Comparison of ENCODE assay signal across 18 cellular contexts in genomic region chr1:101742513-101742912, GRCh38.
"Had no signal": no experiment of that assay in that cellular context is flagged by ENCODE, and none has a peak within 500 bp of the region (broad histone marks: within the 10 kb centered on the region; RNA-seq: fewer than 3 reads in every experiment).

No MANE protein-coding gene starts in this region.

- H3K4me1 ChIP-seq: SJSA1 had no signal

- H3K27ac ChIP-seq: HL-60, SJSA1, SK-N-MC had no signal

- H3K27me3 ChIP-seq: MG63, SJSA1 had no signal

- H3K4me3 ChIP-seq: MG63, SJSA1, SK-N-MC had no signal

- DNase-seq: KBM-7, MG63, NCI-H1092 treated with DMSO at 0.1 percent for 48 hours, NCI-H1436, NCI-H187, NCI-H2029, NCI-H2081 treated with DMSO at 0.1 percent for 48 hours, NCI-H2171, NCI-H226, NCI-H446, NCI-H510A, NCI-H774, Right ventricle myocardium superior, SIG-M5 had no signal

- ATAC-seq: Panc1 had no signal

- H3K36me3 ChIP-seq: MG63, SJSA1 had no signal

- H3K9me3 ChIP-seq: MG63, SJSA1 had no signal
